14 cellular contexts compared by ENCODE assay signal in the genomic region with DNA sequence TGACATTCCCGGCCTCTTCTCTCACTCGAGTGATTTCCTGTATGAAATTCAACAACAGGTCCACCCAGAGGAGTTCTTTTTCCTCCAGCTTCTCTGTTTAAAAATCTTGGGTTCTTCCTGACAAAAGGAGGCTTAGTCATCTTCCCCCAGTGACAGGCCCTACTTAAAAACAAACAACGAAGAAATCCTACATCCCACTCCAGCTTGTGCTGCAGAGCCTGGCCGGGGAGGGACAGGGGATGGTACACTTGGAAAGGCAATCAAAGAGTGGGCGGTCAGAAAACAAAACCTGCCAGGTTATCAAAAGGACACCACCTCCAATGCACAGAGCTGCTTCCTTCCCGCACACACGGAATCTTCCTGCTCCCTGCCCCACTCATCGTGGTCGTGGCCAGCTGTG.
A peak's percentile ranks its signal among the peaks of the same experiment; 100 is the strongest.
DNase-seq lines count a peak whose midpoint lies in the region; FAIRE-seq and TF ChIP-seq lines count a peak whose summit lies in the region.
"Had no signal": no experiment of that assay in that cellular context is flagged by ENCODE, and none has a peak within 500 bp of the region (broad histone marks: within the 10 kb centered on the region; RNA-seq: fewer than 3 reads in every experiment).

No MANE protein-coding gene starts in this region.

- H3K27ac Mint-ChIP-seq in endodermal cell, result no peak overlapping the region
- H3K27ac Mint-ChIP-seq: activated T-helper 17 cell treated with anti-CD3 and anti-CD28 coated beads, Interleukin-2, amount 50 U/mL, for 72 hours had no signal

- H3K23ac ChIP-seq in mesenchymal stem cell (ENCODE audit: low read length in 2 of 2), result no peak overlapping the region

- H4K8ac ChIP-seq in mesenchymal stem cell (ENCODE audit: low read length), result peak overlapping the region; percentile 87

- no peak overlapping the region for H3K27ac ChIP-seq in mesenchymal stem cell (ENCODE audit: low read length, poor library complexity, severe bottlenecking)
- H3K27ac ChIP-seq in endodermal cell (ENCODE audit: low read depth, low read length), result no peak overlapping the region
- H3K27ac ChIP-seq: hepatocyte, SK-N-MC had no signal

- H2AK5ac ChIP-seq in mesenchymal stem cell (ENCODE audit: low read length, severe bottlenecking), result no peak overlapping the region

- H3K9me3 ChIP-seq in mesenchymal stem cell (ENCODE audit: control insufficient read depth, low read length) (no peaks in the 10 kb centered on the region), endodermal cell (ENCODE audit: control insufficient read depth, low read length) (no peaks in the 10 kb centered on the region)
- H3K9me3 ChIP-seq: spleen had no signal

- no peaks in the 10 kb centered on the region for H3K79me1 ChIP-seq in mesenchymal stem cell (replicated peaks; ENCODE audit: low read length, poor library complexity, severe bottlenecking)

- H3K18ac ChIP-seq in mesenchymal stem cell (ENCODE audit: low read depth in 1 of 2, low read length in 2 of 2), result peak overlapping the region; percentile 14 to 65

- TF ChIP-seq CTCF in GM13976 (IDR thresholded peaks at IDR 0.05; ENCODE audit: borderline replicate concordance, control extremely low read depth, extremely low read depth, insufficient read depth, missing control alignments) (no peak), endodermal cell (conservative IDR thresholded peaks at IDR 0.05) (no peak)

- H3K36me3 Mint-ChIP-seq in endodermal cell (ENCODE audit: low read depth), result no peaks in the 10 kb centered on the region

- H3K4me1 ChIP-seq in mesenchymal stem cell (ENCODE audit: control insufficient read depth, insufficient read depth, low read depth, low read length) (peaks cover 4% of the 10 kb centered on the region), endodermal cell (ENCODE audit: control insufficient read depth, insufficient read depth, low read length) (no peaks in the 10 kb centered on the region)

- H3K4ac ChIP-seq in mesenchymal stem cell (ENCODE audit: low read depth in 1 of 2, low read length in 2 of 2), result peak overlapping the region in 1 of 2 experiments; percentile 57

- peak overlapping the region; percentile 93 for H4K91ac ChIP-seq in mesenchymal stem cell (ENCODE audit: low read length)

- H3K4me3 ChIP-seq in mesenchymal stem cell (ENCODE audit: insufficient read depth in 1 of 2, low read depth in 1 of 2, low read length in 2 of 2) (peak overlapping the region in 1 of 2 experiments; percentile 33), endodermal cell (ENCODE audit: low read length) (no peak overlapping the region)
- H3K4me3 ChIP-seq: hepatocyte, SK-N-MC, spleen had no signal

- no peaks in the 10 kb centered on the region for H3K9me3 Mint-ChIP-seq in endodermal cell
- H3K9me3 Mint-ChIP-seq: activated T-helper 17 cell treated with anti-CD3 and anti-CD28 coated beads, Interleukin-2, amount 50 U/mL, for 72 hours had no signal

- H3K27me3 ChIP-seq in mesenchymal stem cell (ENCODE audit: control insufficient read depth in 1 of 2, insufficient read depth in 1 of 2, low read length in 2 of 2), result no peaks in the 10 kb centered on the region
- no peaks in the 10 kb centered on the region for H3K27me3 ChIP-seq in endodermal cell (ENCODE audit: control insufficient read depth, insufficient read depth, low read length, poor library complexity, severe bottlenecking)
- H3K27me3 ChIP-seq: hepatocyte, spleen had no signal

- H3K9ac ChIP-seq in mesenchymal stem cell (ENCODE audit: low read length) (peak overlapping the region; percentile 62), endodermal cell (ENCODE audit: extremely low read depth, low read length, poor library complexity, severe bottlenecking) (no peak overlapping the region)

- H3K27me3 Mint-ChIP-seq in endodermal cell (ENCODE audit: insufficient read depth), result no peaks in the 10 kb centered on the region

- DNase-seq in LHCN-M2 (ENCODE audit: low read depth) (peak; percentile 31), dermis blood vessel endothelial cell (peak; percentile 8), mesenchymal stem cell (peak; percentile 68), urothelium cell line (ENCODE audit: low spot score) (peak; percentile 22), GM13976 (ENCODE audit: low spot score) (no peak), HT-29 (ENCODE audit: low spot score) (no peak), endodermal cell (no peak)
- DNase-seq: NCI-H1105, NCI-H774, spleen had no signal

- H3K4me1 Mint-ChIP-seq in endodermal cell, result peaks cover 11% of the 10 kb centered on the region
- H3K4me1 Mint-ChIP-seq: activated T-helper 17 cell treated with anti-CD3 and anti-CD28 coated beads, Interleukin-2, amount 50 U/mL, for 72 hours had no signal

- peak overlapping the region; percentile 94 for H2BK15ac ChIP-seq in mesenchymal stem cell (ENCODE audit: low read depth, poor library complexity, severe bottlenecking)

- H3K36me3 ChIP-seq in mesenchymal stem cell (ENCODE audit: control insufficient read depth in 1 of 2, insufficient read depth in 2 of 2, low read depth in 1 of 2, low read length in 2 of 2), result no peaks in the 10 kb centered on the region
- H3K36me3 ChIP-seq in endodermal cell (ENCODE audit: control insufficient read depth, insufficient read depth, low read length), result no peaks in the 10 kb centered on the region
- H3K36me3 ChIP-seq: spleen had no signal

- no peak overlapping the region for H3K4me2 ChIP-seq in mesenchymal stem cell (ENCODE audit: low read length, poor library complexity, severe bottlenecking)
- H3K4me2 ChIP-seq: hepatocyte had no signal

- H2BK120ac ChIP-seq in mesenchymal stem cell (ENCODE audit: low read depth, low read length), result peak overlapping the region; percentile 24

- FAIRE-seq in urothelium cell line (lab: Jason Lieb, UNC), result peak; percentile 68
- FAIRE-seq: colon had no signal

- no peak overlapping the region for H3K4me3 Mint-ChIP-seq in endodermal cell
- H3K4me3 Mint-ChIP-seq: activated T-helper 17 cell treated with anti-CD3 and anti-CD28 coated beads, Interleukin-2, amount 50 U/mL, for 72 hours had no signal

- in situ Hi-C loops in GM13976 (cut with MboI; ENCODE audit: low sequenced_read_pairs, unreplicated experiment), result no loop called here

- 27% methylated on average over 9 of the region's 9 CpGs for WGBS in mesenchymal stem cell
- 43 to 79% methylated on average over 2 to 9 of the region's 9 CpGs for WGBS in endodermal cell (ENCODE audit: insufficient coverage in 1 of 2, insufficient read length in 1 of 2), 2 experiments

- H2AFZ ChIP-seq in mesenchymal stem cell (ENCODE audit: low read depth, low read length), result no peak overlapping the region
- H2AFZ ChIP-seq: hepatocyte had no signal

- H3K14ac ChIP-seq in mesenchymal stem cell (ENCODE audit: low read length in 2 of 2), result peak overlapping the region in 1 of 2 experiments; percentile 1

- peak overlapping the region; percentile 19 to 38 for H2BK12ac ChIP-seq in mesenchymal stem cell (ENCODE audit: low read length in 2 of 2)

- no peak overlapping the region for H2BK5ac ChIP-seq in mesenchymal stem cell (ENCODE audit: low read depth, low read length, poor library complexity, severe bottlenecking)

Comparison
In these comparisons a context has a peak if more than half of its experiments do, and no peak if none do; other contexts are left out.
1. DNase-seq: peak in LHCN-M2 (single experiment), dermis blood vessel endothelial cell (single experiment), mesenchymal stem cell (single experiment) and urothelium cell line (single experiment); none in GM13976 (single experiment), HT-29 (single experiment) and endodermal cell (single experiment).